Comparison of ENCODE assay signal across 10 cellular contexts in genomic region chrX:119067023-119067739, GRCh38. TPM values are rescaled to one million over a fixed set of nuclear protein-coding genes. Genes with fewer than 3 reads are reported as not detected.
A peak's percentile ranks its signal among the peaks of the same experiment; 100 is the strongest.
DNase-seq lines count a peak whose midpoint lies in the region; ATAC-seq, FAIRE-seq and TF ChIP-seq lines count a peak whose summit lies in the region.
"Had no signal": no experiment of that assay in that cellular context is flagged by ENCODE, and none has a peak within 500 bp of the region (broad histone marks: within the 10 kb centered on the region; RNA-seq: fewer than 3 reads in every experiment).

No MANE protein-coding gene starts in this region.

- DNase-seq in NCI-H2196 (lab: John Stamatoyannopoulos, UW; ENCODE audit: unreplicated experiment) (peak; percentile 33), NCI-H2196 treated with DMSO at 0.1 percent for 48 hours (lab: John Stamatoyannopoulos, UW; ENCODE audit: unreplicated experiment) (no peak), M059J (ENCODE audit: low read depth) (peak; percentile 71), T-cell (peak in 20 of 34 experiments; percentile 1 to 37 (median 14)), breast epithelium (ENCODE audit: low spot score in 2 of 2) (peak; percentile 26 to 52), kidney (no peak)
- peak; percentile 41 for DNase-seq in stimulated activated CD4-positive, alpha-beta T cell treated with anti-CD3 and anti-CD28 coated beads, Interleukin-4, amount 100 ng/mL, for 1 hour

- ATAC-seq in T-cell (replicated peaks in 1 of 4) (peak in 1 of 4 experiments; percentile 36), HG03097 (IDR thresholded peaks at IDR 0.05; ENCODE audit: low FRiP score, unreplicated experiment) (no peak)

- H3K36me3 ChIP-seq in breast epithelium (no peaks in the 10 kb centered on the region), kidney (ENCODE audit: control insufficient read depth in 1 of 2, insufficient read depth in 2 of 2, low read length in 2 of 2) (no peaks in the 10 kb centered on the region)

- TF ChIP-seq POLR2A in breast epithelium (IDR thresholded peaks at IDR 0.05), result no peak

- H3K4me1 Mint-ChIP-seq in T-cell, result no peaks in the 10 kb centered on the region
- H3K4me1 Mint-ChIP-seq: central memory CD8-positive, alpha-beta T cell had no signal

- no peak overlapping the region for H3K4me3 ChIP-seq in breast epithelium
- no peak overlapping the region for H3K4me3 ChIP-seq in kidney (ENCODE audit: low read length in 2 of 2)

- peaks cover 0 to 32% of the 10 kb centered on the region in 2 donors for H3K27me3 ChIP-seq in breast epithelium

- intact Hi-C loops in breast epithelium (cut with DNase I; ENCODE audit: low total_unique reads) (loop anchor here (10.0 kb wide), 1 partner anchor 52 kb away; no protein-coding TSS in a partner anchor), kidney (cut with DNase I) (loop anchor here (5.0 kb wide), 1 partner anchor 220 kb away; no protein-coding TSS in a partner anchor)

- no peak overlapping the region for H3K4me3 Mint-ChIP-seq in T-cell
- H3K4me3 Mint-ChIP-seq: central memory CD8-positive, alpha-beta T cell had no signal

- H3K9ac ChIP-seq in kidney (ENCODE audit: low read length in 2 of 2), result no peak overlapping the region

- peak; percentile 96 for FAIRE-seq in kidney (lab: Jason Lieb, UNC)
- FAIRE-seq: G401.6 had no signal

- no peaks in the 10 kb centered on the region for H3K36me3 Mint-ChIP-seq in T-cell

- POLR2A ChIA-PET in T-cell (lab: Charles Lee), result interaction anchor here in 1 of 2 donors (0.6 kb wide), 2 partner anchors 138 to 522 kb away, joined by 3 read pairs; no protein-coding TSS in a partner anchor

- H3K9me3 ChIP-seq in breast epithelium, result no peaks in the 10 kb centered on the region
- no peaks in the 10 kb centered on the region for H3K9me3 ChIP-seq in kidney (ENCODE audit: control insufficient read depth in 1 of 2, low read length in 2 of 2)

- H3K9me3 Mint-ChIP-seq in T-cell, result no peaks in the 10 kb centered on the region
- H3K9me3 Mint-ChIP-seq: central memory CD8-positive, alpha-beta T cell had no signal

- H3K4me1 ChIP-seq in breast epithelium, result no peaks in the 10 kb centered on the region
- no peaks in the 10 kb centered on the region for H3K4me1 ChIP-seq in kidney (ENCODE audit: control insufficient read depth in 1 of 2, insufficient read depth in 1 of 2, low read depth in 1 of 2, low read length in 2 of 2)

- CTCF ChIA-PET in T-cell (lab: Charles Lee), result interaction anchor here (0.6 to 1.5 kb wide), 8 partner anchors 15 to 375 kb away, joined by 3 to 7 read pairs (median 3); no protein-coding TSS in a partner anchor

- no peak overlapping the region for H3K27ac Mint-ChIP-seq in T-cell

- TF ChIP-seq CTCF in breast epithelium (IDR thresholded peaks at IDR 0.05) (peak in 2 of 3 donors; percentile 42 to 48), kidney (IDR thresholded peaks at IDR 0.05; ENCODE audit: borderline replicate concordance, extremely low read depth, insufficient read depth) (peak; percentile 74)

- no peak overlapping the region for H3K27ac ChIP-seq in breast epithelium
- no peak overlapping the region for H3K27ac ChIP-seq in kidney (ENCODE audit: low read depth in 2 of 2, low read length in 2 of 2)

- H3K27me3 Mint-ChIP-seq in T-cell, result peaks cover 0 to 9% of the 10 kb centered on the region in 2 donors
- H3K27me3 Mint-ChIP-seq: central memory CD8-positive, alpha-beta T cell had no signal

RNA-seq across cellular contexts. Expression of gene CT47C1, which starts 5.6 kb away (rescaled TPM):
- 0.39 TPM in 1 of 2 replicates, not detected in the other for total RNA-seq in M059J (2014; rRNA removed; shearing (Covaris generic))
- total RNA-seq in T-cell (not detected), breast epithelium (not detected), kidney (not detected)
- not detected for polyA plus RNA-seq in kidney (ENCODE audit: insufficient read depth, low read depth, low replicate concordance)

Comparison
In these comparisons a context has a peak if more than half of its experiments do, and no peak if none do; other contexts are left out.
1. DNase-seq: peak in NCI-H2196 (single experiment), M059J (single experiment), T-cell (20 of 34), breast epithelium (2 of 2) and stimulated activated CD4-positive, alpha-beta T cell treated with anti-CD3 and anti-CD28 coated beads, Interleukin-4, amount 100 ng/mL, for 1 hour (single experiment); none in NCI-H2196 treated with DMSO at 0.1 percent for 48 hours (single experiment) and kidney (single experiment).